ENCODE assay signal across 21 cellular contexts in the genomic region with DNA sequence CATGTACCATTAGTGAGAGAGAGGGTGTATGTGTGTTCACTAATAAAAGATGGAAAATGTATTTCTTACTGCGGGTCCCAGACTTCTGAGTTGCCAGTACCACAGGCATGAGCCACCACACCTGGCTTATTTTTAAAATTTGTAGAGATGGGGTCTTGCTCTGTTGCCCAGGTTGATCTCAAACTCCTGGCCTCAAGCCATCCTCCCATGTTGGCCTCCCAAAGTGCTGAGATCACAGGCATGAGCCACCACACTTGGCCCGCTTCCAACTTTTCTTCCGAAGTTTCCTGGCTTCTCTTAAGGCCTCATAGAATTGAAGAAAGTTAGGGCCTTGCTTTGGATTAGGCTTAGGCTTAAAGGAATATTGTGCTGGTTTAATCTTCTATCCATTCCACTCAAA. TPM values are rescaled to one million over a fixed set of nuclear protein-coding genes. Genes with fewer than 3 reads are reported as not detected.
DNase-seq lines count a peak whose midpoint lies in the region; ATAC-seq, FAIRE-seq and TF ChIP-seq lines count a peak whose summit lies in the region.
"Had no signal": no experiment of that assay in that cellular context is flagged by ENCODE, and none has a peak within 500 bp of the region (broad histone marks: within the 10 kb centered on the region; RNA-seq: fewer than 3 reads in every experiment).

No MANE protein-coding gene starts in this region.

- H3K27ac Mint-ChIP-seq in nephron progenitor cell: no peak overlapping the region
- H3K27ac Mint-ChIP-seq: IgD-negative memory B cell had no signal

- H3K4me3 Mint-ChIP-seq in nephron progenitor cell: no peak overlapping the region
- H3K4me3 Mint-ChIP-seq: CD4-positive, CD25-positive, alpha-beta regulatory T cell; H9; IgD-negative memory B cell had no signal

- peaks cover 6 to 34% of the 10 kb centered on the region in 2 experiments for H3K36me3 ChIP-seq in HepG2 (replicated peaks in 1 of 2; ENCODE audit: control insufficient read depth in 1 of 2, insufficient read depth in 2 of 2, low read length in 2 of 2)
- peaks cover 0 to 29% (median 13%) of the 10 kb centered on the region in 4 donors for H3K36me3 ChIP-seq in right lobe of liver
- no peaks in the 10 kb centered on the region for H3K36me3 ChIP-seq in K562 (ENCODE audit: control insufficient read depth, insufficient read depth, low read length)
- H3K36me3 ChIP-seq: BE2C had no signal

- DNase-seq in HepG2 (ENCODE audit: low spot score) (no peak), right lobe of liver (no peak), K562 (ENCODE audit: extremely low read depth in 1 of 4, low spot score in 3 of 4) (peak in 1 of 4 experiments; percentile 32), glomerular visceral epithelial cell (ENCODE audit: extremely low spot score) (peak; percentile 42), nephron progenitor cell (no peak), urothelium cell line (ENCODE audit: low spot score) (no peak), frontal cortex (ENCODE audit: low spot score in 2 of 2) (no peak)
- no peak for DNase-seq in stimulated activated naive CD4-positive, alpha-beta T cell treated with Interleukin-2 at 50 U/mL for 16 hours (lab: John Stamatoyannopoulos, UW)
- DNase-seq: BE2C; CD4-positive, CD25-positive, alpha-beta regulatory T cell; COR-L47; DMS53; H9; NCI-H1105; NCI-H1694; RPMI8226; SHP77 treated with DMSO at 0.1 percent for 48 hours had no signal

- no peak for TF ChIP-seq RAD21 in HepG2 (CRISPR knock-in tag; IDR thresholded peaks at IDR 0.05)
- TF ChIP-seq RAD21 in K562 (CRISPR knock-in tag; conservative IDR thresholded peaks at IDR 0.05 in 1 of 2, IDR thresholded peaks at IDR 0.05 in 1 of 2): no peak

- H3K27ac ChIP-seq in HepG2 (ENCODE audit: extremely low read length, insufficient read depth, low read length) (no peak overlapping the region), right lobe of liver (no peak overlapping the region), K562 (ENCODE audit: extremely low read depth, low read depth, low read length) (no peak overlapping the region)

- ATAC-seq in HepG2 (no peak), right lobe of liver (no peak), K562 (no peak)

- H3K79me2 ChIP-seq in HepG2 (ENCODE audit: insufficient read depth, low read length): no peaks in the 10 kb centered on the region
- no peaks in the 10 kb centered on the region for H3K79me2 ChIP-seq in K562 (ENCODE audit: control insufficient read depth, insufficient read depth, low read length)

- in situ Hi-C loops in HepG2 (cut with HindIII; ENCODE audit: extremely low pct_ligation_motif_present, low pct_unique_long_range_greater_than_20kb): no loop called here
- in situ Hi-C loops in K562 (cut with MboI): no loop called here

- H3K4me3 ChIP-seq in HepG2 (replicated peaks in 1 of 3; ENCODE audit: insufficient read depth in 1 of 3, low read depth in 2 of 3, low read length in 3 of 3) (no peak overlapping the region), right lobe of liver (no peak overlapping the region), K562 (no peak overlapping the region)

- H3K9me1 ChIP-seq in K562 (ENCODE audit: control insufficient read depth, insufficient read depth, low read length): no peaks in the 10 kb centered on the region

- POLR2A ChIA-PET in HepG2 (lab: Yijun Ruan, JAX): no interaction called here
- POLR2A ChIA-PET in K562 (lab: Yijun Ruan, JAX): no interaction called here

- H3K4me2 ChIP-seq in HepG2 (ENCODE audit: low read depth, low read length) (no peak overlapping the region), K562 (ENCODE audit: insufficient read depth, low read length) (no peak overlapping the region)

- H3K4me1 Mint-ChIP-seq in nephron progenitor cell: peaks cover 5% of the 10 kb centered on the region
- H3K4me1 Mint-ChIP-seq: H9 had no signal

- H2AFZ ChIP-seq in HepG2 (ENCODE audit: low read length) (no peak overlapping the region), K562 (ENCODE audit: low read depth, low read length) (no peak overlapping the region)

- H3K27me3 Mint-ChIP-seq in nephron progenitor cell (ENCODE audit: low read depth, poor library complexity): peaks cover 6% of the 10 kb centered on the region
- H3K27me3 Mint-ChIP-seq: CD4-positive, CD25-positive, alpha-beta regulatory T cell; IgD-negative memory B cell had no signal

- BruUV-seq in HepG2 (replicated peaks; lab: Mats Ljungman, UMichigan) (no TSS peak), K562 (replicated peaks; lab: Mats Ljungman, UMichigan) (no TSS peak)

- no peak for TF ChIP-seq POLR2A in HepG2 (IDR thresholded peaks at IDR 0.05; ENCODE audit: insufficient read depth in 1 of 2, low read depth in 2 of 2, low read length in 2 of 2)
- TF ChIP-seq POLR2A in right lobe of liver (IDR thresholded peaks at IDR 0.05): no peak
- no peak for TF ChIP-seq POLR2A in K562 (conservative IDR thresholded peaks at IDR 0.05)

- no peaks in the 10 kb centered on the region for H3K9me3 ChIP-seq in HepG2 (ENCODE audit: low read length)
- no peaks in the 10 kb centered on the region for H3K9me3 ChIP-seq in right lobe of liver
- H3K9me3 ChIP-seq in K562 (replicated peaks; ENCODE audit: control insufficient read depth, insufficient read depth, low read depth, low read length): no peaks in the 10 kb centered on the region
- H3K9me3 ChIP-seq: BE2C had no signal

- no peak for FAIRE-seq in HepG2 (lab: Jason Lieb, UNC)
- no peak for FAIRE-seq in K562 (lab: Jason Lieb, UNC)
- no peak for FAIRE-seq in urothelium cell line (lab: Jason Lieb, UNC)
- no peak for FAIRE-seq in frontal cortex (lab: Jason Lieb, UNC)
- FAIRE-seq: A204.1, GM12891, HTR-8/SVneo had no signal

- TF ChIP-seq CTCF in HepG2 (CRISPR knock-in tag; IDR thresholded peaks at IDR 0.05): no peak
- no peak for TF ChIP-seq CTCF in right lobe of liver (IDR thresholded peaks at IDR 0.05)
- TF ChIP-seq CTCF in K562 (IDR thresholded peaks at IDR 0.05 in 2 of 3, conservative IDR thresholded peaks at IDR 0.05 in 1 of 3; ENCODE audit: insufficient read depth in 2 of 3, low read depth in 1 of 3, low read length in 3 of 3): no peak
- no peak for TF ChIP-seq CTCF in nephron progenitor cell (IDR thresholded peaks at IDR 0.05)

- peaks cover 13% of the 10 kb centered on the region for H3K4me1 ChIP-seq in HepG2 (ENCODE audit: insufficient read depth, low read length)
- H3K4me1 ChIP-seq in right lobe of liver: no peaks in the 10 kb centered on the region
- peaks cover 10 to 22% of the 10 kb centered on the region in 2 experiments; a peak in 4 of 5 replicates for H3K4me1 ChIP-seq in K562 (replicated peaks in 1 of 2; ENCODE audit: control insufficient read depth in 2 of 2, insufficient read depth in 2 of 2, low read length in 2 of 2)
- H3K4me1 ChIP-seq: BE2C had no signal

- CTCF ChIA-PET in HepG2 (lab: Yijun Ruan, JAX; ENCODE audit: low intra/inter-chr PET ratio, low total read pairs): no interaction called here
- CTCF ChIA-PET in K562 (lab: Yijun Ruan, JAX; ENCODE audit: low intra/inter-chr PET ratio): no interaction called here

- TF ChIP-seq EP300 in HepG2 (IDR thresholded peaks at IDR 0.05; ENCODE audit: low read depth in 2 of 2, low read length in 2 of 2) (no peak), HepG2 (CRISPR knock-in tag; IDR thresholded peaks at IDR 0.05; ENCODE audit: borderline replicate concordance) (no peak), K562 (IDR thresholded peaks at IDR 0.05; ENCODE audit: low read length) (no peak)

- H3K36me3 Mint-ChIP-seq in nephron progenitor cell (ENCODE audit: low read depth): peaks cover 74% of the 10 kb centered on the region

- no peak overlapping the region for H3K9ac ChIP-seq in HepG2 (ENCODE audit: insufficient read depth, low read depth, low read length)
- H3K9ac ChIP-seq in K562 (ENCODE audit: insufficient read depth in 1 of 2, low read depth in 2 of 2, low read length in 2 of 2): no peak overlapping the region

- H3K27me3 ChIP-seq in HepG2 (ENCODE audit: control insufficient read depth in 1 of 2, insufficient read depth in 2 of 2, low read length in 2 of 2) (no peaks in the 10 kb centered on the region), right lobe of liver (no peaks in the 10 kb centered on the region), K562 (ENCODE audit: control insufficient read depth in 2 of 2, insufficient read depth in 2 of 2, low read length in 2 of 2) (no peaks in the 10 kb centered on the region)

- 95% methylated on average over 3 of the region's 3 CpGs for WGBS in HepG2 (ENCODE audit: low lambda C conversion rate)
- WGBS in right lobe of liver (ENCODE audit: insufficient coverage, low coverage, low lambda C conversion rate, missing lambda C conversion rate): 76% methylated on average over 3 of the region's 3 CpGs
- WGBS in K562 (ENCODE audit: insufficient coverage, low coverage, missing lambda C conversion rate): 61% methylated on average over 3 of the region's 3 CpGs

- no peaks in the 10 kb centered on the region for H4K20me1 ChIP-seq in HepG2 (ENCODE audit: insufficient read depth, low read length)
- H4K20me1 ChIP-seq in K562 (replicated peaks; ENCODE audit: control insufficient read depth, insufficient read depth, low read length): no peaks in the 10 kb centered on the region

- H3K9me3 Mint-ChIP-seq in nephron progenitor cell: no peaks in the 10 kb centered on the region
- H3K9me3 Mint-ChIP-seq: CD4-positive, CD25-positive, alpha-beta regulatory T cell; H9; IgD-negative memory B cell had no signal

- intact Hi-C loops in HepG2 (cut with micrococcal nuclease; ENCODE audit: unreplicated experiment): no loop called here
- intact Hi-C loops in right lobe of liver (cut with DNase I): no loop called here
- intact Hi-C loops in K562 (cut with micrococcal nuclease): no loop called here

RNA-seq across cellular contexts. Expression of gene F2RL2, which starts 40.4 kb away (rescaled TPM):
- total RNA-seq in HepG2 (2016; rRNA removed; fragmentation: Illumina TruSeq; extraction: Trizol) (not detected in 2 replicates), right lobe of liver (1 to 10 TPM in 3 of 6 experiments, under 1 TPM in 2, not detected in 1; 0.09 to 2.1 (median 1.6) TPM), K562 (2014; rRNA removed) (not detected in 2 replicates), K562 (2014; rRNA removed; fragmentation: Illumina TruSeq; extraction: Trizol) (0.10 TPM in 1 of 2 replicates, not detected in the other), K562 (2015; rRNA removed; fragmentation: Illumina TruSeq; extraction: Trizol) (not detected in 2 replicates), K562 (2021) (0.07 and 0.09 TPM in 2 replicates), frontal cortex (under 0.01 TPM)
- total RNA-seq in HepG2 (2016; cell fraction: cytosol; rRNA removed; fragmentation: Illumina TruSeq; extraction: Trizol; ENCODE audit: low read depth): not detected in 2 replicates
- not detected in 2 replicates for total RNA-seq in HepG2 (2016; cell fraction: insoluble cytoplasmic fraction; rRNA removed; fragmentation: Illumina TruSeq; extraction: Trizol)
- not detected in 2 replicates for total RNA-seq in HepG2 (2016; cell fraction: membrane; rRNA removed; fragmentation: Illumina TruSeq; extraction: Trizol)
- not detected in 2 replicates for total RNA-seq in HepG2 (2016; cell fraction: nucleus; rRNA removed; fragmentation: Illumina TruSeq; extraction: Trizol)
- polyA plus RNA-seq in HepG2 (2011; rRNA removed) (not detected in 2 replicates), K562 (2011; rRNA removed) (0.07 and 0.14 TPM in 2 replicates), K562 (2014; fragmentation: Illumina TruSeq; extraction: Trizol) (0.10 and 0.12 TPM in 2 replicates), K562 (2014; fragmentation: Nextera tagmentation; extraction: Ambion mirVana) (under 1 TPM; 0.03 to 0.06 TPM), K562 (2014; rRNA removed) (0.05 TPM in 1 of 2 replicates, not detected in the other)
- polyA plus RNA-seq in HepG2 (2011; cell fraction: cytosol; rRNA removed): not detected in 2 replicates
- not detected in 2 replicates for polyA plus RNA-seq in HepG2 (2011; cell fraction: nucleus; rRNA removed)
- polyA plus RNA-seq in HepG2 (2012): 0.05 and 0.09 TPM in 2 replicates
- not detected in 2 replicates for polyA plus RNA-seq in HepG2 (2016; cell fraction: cytosol; fragmentation: Illumina TruSeq; extraction: Trizol; ENCODE audit: low read depth)
- polyA plus RNA-seq in HepG2 (2016; cell fraction: insoluble cytoplasmic fraction; fragmentation: Illumina TruSeq; extraction: Trizol; ENCODE audit: low read depth): not detected in 2 replicates
- not detected in 2 replicates for polyA plus RNA-seq in HepG2 (2016; cell fraction: membrane; fragmentation: Illumina TruSeq; extraction: Trizol; ENCODE audit: low read depth)
- polyA plus RNA-seq in HepG2 (2016; cell fraction: nucleus; fragmentation: Illumina TruSeq; extraction: Trizol; ENCODE audit: insufficient read depth, low read depth): not detected in 2 replicates
- 0.58 TPM in 1 of 2 replicates, not detected in the other for polyA minus RNA-seq in HepG2 (2011; rRNA and poly(A)+ RNA removed; ENCODE audit: low replicate concordance)
- polyA minus RNA-seq in HepG2 (2011; cell fraction: cytosol; rRNA and poly(A)+ RNA removed): not detected in 2 replicates
- polyA minus RNA-seq in HepG2 (2011; cell fraction: nucleus; rRNA and poly(A)+ RNA removed): not detected in 2 replicates
- total RNA-seq in K562 (2011; cell fraction: chromatin; rRNA removed; ENCODE audit: low replicate concordance): 0.30 and 0.99 TPM in 2 replicates
- total RNA-seq in K562 (2011; cell fraction: nucleolus; rRNA removed): 0.26 and 0.33 TPM in 2 replicates
- 0.66 and 0.76 TPM in 2 replicates for total RNA-seq in K562 (2011; cell fraction: nucleoplasm; rRNA removed)
- 0.06 and 0.32 TPM in 2 replicates for polyA plus RNA-seq in K562 (2011; cell fraction: cytosol; rRNA removed)
- polyA plus RNA-seq in K562 (2011; cell fraction: nucleus; rRNA removed): 0.09 and 0.25 TPM in 2 replicates
- polyA plus RNA-seq in K562 (2012): 0.14 and 0.17 TPM in 2 replicates
- polyA minus RNA-seq in K562 (2011; rRNA and poly(A)+ RNA removed): 0.14 and 0.30 TPM in 2 replicates
- polyA minus RNA-seq in K562 (2011; cell fraction: cytosol; rRNA and poly(A)+ RNA removed): not detected in 2 replicates
- 0.11 TPM in 1 of 2 replicates, not detected in the other for polyA minus RNA-seq in K562 (2011; cell fraction: nucleus; rRNA and poly(A)+ RNA removed)
- total RNA-seq: CD4-positive, CD25-positive, alpha-beta regulatory T cell; H9 had no signal

RNA-seq across cellular contexts. Expression of gene F2R, which starts 52.4 kb away (rescaled TPM):
- 4.6 and 8.3 TPM in 2 replicates for total RNA-seq in HepG2 (2016; rRNA removed; fragmentation: Illumina TruSeq; extraction: Trizol)
- total RNA-seq in HepG2 (2016; cell fraction: cytosol; rRNA removed; fragmentation: Illumina TruSeq; extraction: Trizol; ENCODE audit: low read depth): 0.40 and 0.97 TPM in 2 replicates
- total RNA-seq in HepG2 (2016; cell fraction: insoluble cytoplasmic fraction; rRNA removed; fragmentation: Illumina TruSeq; extraction: Trizol): 5.0 and 8.5 TPM in 2 replicates
- 3.6 and 3.7 TPM in 2 replicates for total RNA-seq in HepG2 (2016; cell fraction: membrane; rRNA removed; fragmentation: Illumina TruSeq; extraction: Trizol)
- 9.1 and 9.6 TPM in 2 replicates for total RNA-seq in HepG2 (2016; cell fraction: nucleus; rRNA removed; fragmentation: Illumina TruSeq; extraction: Trizol)
- 12.3 and 13.6 TPM in 2 replicates for polyA plus RNA-seq in HepG2 (2011; rRNA removed)
- 10.7 and 16.3 TPM in 2 replicates for polyA plus RNA-seq in HepG2 (2011; cell fraction: cytosol; rRNA removed)
- 2.4 and 3.8 TPM in 2 replicates for polyA plus RNA-seq in HepG2 (2011; cell fraction: nucleus; rRNA removed)
- 5.7 and 5.9 TPM in 2 replicates for polyA plus RNA-seq in HepG2 (2012)
- polyA plus RNA-seq in HepG2 (2016; cell fraction: cytosol; fragmentation: Illumina TruSeq; extraction: Trizol; ENCODE audit: low read depth): 0.66 and 0.90 TPM in 2 replicates
- 5.5 and 5.8 TPM in 2 replicates for polyA plus RNA-seq in HepG2 (2016; cell fraction: insoluble cytoplasmic fraction; fragmentation: Illumina TruSeq; extraction: Trizol; ENCODE audit: low read depth)
- polyA plus RNA-seq in HepG2 (2016; cell fraction: membrane; fragmentation: Illumina TruSeq; extraction: Trizol; ENCODE audit: low read depth): 1.6 and 2.1 TPM in 2 replicates
- polyA plus RNA-seq in HepG2 (2016; cell fraction: nucleus; fragmentation: Illumina TruSeq; extraction: Trizol; ENCODE audit: insufficient read depth, low read depth): 10.9 and 12.9 TPM in 2 replicates
- 1.3 and 28.5 TPM in 2 replicates for polyA minus RNA-seq in HepG2 (2011; rRNA and poly(A)+ RNA removed; ENCODE audit: low replicate concordance)
- polyA minus RNA-seq in HepG2 (2011; cell fraction: cytosol; rRNA and poly(A)+ RNA removed): 8.1 and 10.8 TPM in 2 replicates
- 4.8 and 6.0 TPM in 2 replicates for polyA minus RNA-seq in HepG2 (2011; cell fraction: nucleus; rRNA and poly(A)+ RNA removed)
- 10 to 100 TPM in 5 of 6 experiments, 1 to 10 TPM in 1; 3.5 to 18.4 (median 11.4) TPM for total RNA-seq in right lobe of liver
- total RNA-seq in K562 (2011; cell fraction: chromatin; rRNA removed; ENCODE audit: low replicate concordance): 26.4 and 32.1 TPM in 2 replicates
- 29.2 and 33.2 TPM in 2 replicates for total RNA-seq in K562 (2011; cell fraction: nucleolus; rRNA removed)
- total RNA-seq in K562 (2011; cell fraction: nucleoplasm; rRNA removed): 46.1 and 60.1 TPM in 2 replicates
- total RNA-seq in K562 (2014; rRNA removed): 11.2 and 13.7 TPM in 2 replicates
- total RNA-seq in K562 (2014; rRNA removed; fragmentation: Illumina TruSeq; extraction: Trizol): 15.1 and 15.2 TPM in 2 replicates
- total RNA-seq in K562 (2015; rRNA removed; fragmentation: Illumina TruSeq; extraction: Trizol): 10.5 and 11.1 TPM in 2 replicates
- total RNA-seq in K562 (2021): 14.7 and 15.3 TPM in 2 replicates
- polyA plus RNA-seq in K562 (2011; rRNA removed): 34.7 and 56.5 TPM in 2 replicates
- polyA plus RNA-seq in K562 (2011; cell fraction: cytosol; rRNA removed): 39.1 and 73.9 TPM in 2 replicates
- polyA plus RNA-seq in K562 (2011; cell fraction: nucleus; rRNA removed): 11.1 and 24.1 TPM in 2 replicates
- polyA plus RNA-seq in K562 (2012): 10.9 and 11.1 TPM in 2 replicates
- polyA plus RNA-seq in K562 (2014; fragmentation: Illumina TruSeq; extraction: Trizol): 19.1 and 19.8 TPM in 2 replicates
- polyA plus RNA-seq in K562 (2014; fragmentation: Nextera tagmentation; extraction: Ambion mirVana): 1 to 10 TPM; 4.0 to 4.9 TPM
- polyA plus RNA-seq in K562 (2014; rRNA removed): 17.1 and 18.5 TPM in 2 replicates
- 35.4 and 55.1 TPM in 2 replicates for polyA minus RNA-seq in K562 (2011; rRNA and poly(A)+ RNA removed)
- 13.9 and 23.1 TPM in 2 replicates for polyA minus RNA-seq in K562 (2011; cell fraction: cytosol; rRNA and poly(A)+ RNA removed)
- 8.1 and 19.8 TPM in 2 replicates for polyA minus RNA-seq in K562 (2011; cell fraction: nucleus; rRNA and poly(A)+ RNA removed)
- 22.8 TPM for total RNA-seq in frontal cortex

Comparison
In these comparisons a context has a peak if more than half of its experiments do, and no peak if none do; other contexts are left out.
1. Of the 241 proteins assayed by ChIP-seq in both HepG2 and K562: peak only in HepG2: none; only in K562: NFIC; in both: ZNF121; in neither: 238; mixed calls (peak in some experiments, not most) for 1.